8 cellular contexts compared by ENCODE assay signal in the genomic region with DNA sequence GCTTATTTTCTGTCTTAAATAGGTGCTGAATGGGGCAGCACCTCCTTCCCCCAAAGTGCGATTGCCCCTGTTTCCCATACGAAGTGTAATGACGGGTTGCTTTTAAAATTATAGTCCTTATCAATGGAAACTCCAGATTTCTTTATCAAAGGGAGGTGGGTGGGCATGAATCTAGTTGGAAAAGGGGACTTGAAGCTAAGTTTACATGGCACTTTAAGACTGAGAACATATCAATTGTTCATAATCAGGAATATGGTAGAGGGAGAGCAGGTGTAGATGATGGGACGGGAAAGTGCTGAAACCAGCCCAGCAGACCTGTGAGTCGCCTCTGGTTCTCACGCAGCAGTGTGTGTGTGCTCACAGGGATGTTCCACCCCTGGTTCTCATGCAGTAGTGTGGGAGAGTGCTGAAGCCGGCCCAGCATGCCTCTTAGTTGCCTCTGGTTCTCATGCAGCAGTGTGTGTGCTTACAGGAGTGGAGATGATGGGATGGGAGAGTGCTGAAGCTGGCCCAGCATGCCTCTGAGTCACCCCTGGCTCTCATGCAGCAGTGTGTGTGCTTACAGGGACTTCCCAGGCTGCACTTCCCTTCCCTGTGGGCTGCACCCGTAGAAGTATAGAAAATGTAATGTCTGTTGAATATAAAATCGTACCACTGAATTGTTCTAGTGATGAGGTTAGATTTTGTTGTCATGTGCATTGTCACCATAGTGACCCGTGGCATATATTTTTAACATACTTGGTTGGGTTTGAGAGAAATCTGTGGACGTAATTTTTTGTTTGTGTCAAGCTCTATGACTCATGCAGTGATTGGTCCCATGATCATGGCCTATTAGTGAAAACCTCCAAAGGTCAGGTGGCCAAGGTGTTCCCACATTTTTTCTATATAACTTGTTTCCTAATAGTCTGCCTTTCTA. TPM values are rescaled to one million over a fixed set of nuclear protein-coding genes. Genes with fewer than 3 reads are reported as not detected.
DNase-seq lines count a peak whose midpoint lies in the region; ATAC-seq and TF ChIP-seq lines count a peak whose summit lies in the region.

No MANE protein-coding gene starts in this region.

- peak; percentile 45 for DNase-seq in Ammon's horn (ENCODE audit: low spot score)
- peak; percentile 95 for DNase-seq in HPDE6-E6E7 (ENCODE audit: extremely low spot score)
- peak; percentile 86 for DNase-seq in fibroblast of peridontal ligament (ENCODE audit: extremely low read depth)
- peak; percentile 76 for DNase-seq in stromal cell of bone marrow (ENCODE audit: low read depth)
- no peak for DNase-seq in effector CD8-positive, alpha-beta T cell (lab: John Stamatoyannopoulos, UW)
- DNase-seq in KBM-7: no peak
- no peak for DNase-seq in prostate gland (ENCODE audit: low spot score)

- H3K9me3 ChIP-seq in prostate gland: no peaks in the 10 kb centered on the region

- ATAC-seq in GM19397 (IDR thresholded peaks at IDR 0.05; ENCODE audit: unreplicated experiment): peak; percentile 66

- H3K4me3 ChIP-seq in prostate gland: no peak overlapping the region

- intact Hi-C loops in prostate gland (cut with DNase I): no loop called here

- no peak for TF ChIP-seq CTCF in prostate gland (IDR thresholded peaks at IDR 0.05)

- no peaks in the 10 kb centered on the region for H3K4me1 ChIP-seq in prostate gland (replicated peaks)

- no peak overlapping the region for H3K27ac ChIP-seq in prostate gland

- H3K36me3 ChIP-seq in prostate gland: no peaks in the 10 kb centered on the region

- in situ Hi-C loops in KBM-7 (cut with MboI; ENCODE audit: low pct_unique_long_range_greater_than_20kb, low sequenced_read_pairs): no loop called here

- 83% methylated on average over 11 of the region's 11 CpGs for WGBS in prostate gland

- no peaks in the 10 kb centered on the region for H3K27me3 ChIP-seq in prostate gland (replicated peaks; ENCODE audit: insufficient read depth)

- no peak for TF ChIP-seq POLR2A in prostate gland (IDR thresholded peaks at IDR 0.05)

RNA-seq across cellular contexts. Expression of gene GPATCH2L, which starts 51.6 kb away (rescaled TPM):
- 10 to 100 TPM; 39.0 to 60.3 TPM for total RNA-seq in prostate gland

Comparison
In these comparisons a context has a peak if more than half of its experiments do, and no peak if none do; other contexts are left out.
1. DNase-seq: peak in Ammon's horn (single experiment), HPDE6-E6E7 (single experiment), fibroblast of peridontal ligament (single experiment) and stromal cell of bone marrow (single experiment); none in effector CD8-positive, alpha-beta T cell (single experiment), KBM-7 (single experiment) and prostate gland (single experiment).